ENCODE assay signal across 1 cellular context in the genomic region with DNA sequence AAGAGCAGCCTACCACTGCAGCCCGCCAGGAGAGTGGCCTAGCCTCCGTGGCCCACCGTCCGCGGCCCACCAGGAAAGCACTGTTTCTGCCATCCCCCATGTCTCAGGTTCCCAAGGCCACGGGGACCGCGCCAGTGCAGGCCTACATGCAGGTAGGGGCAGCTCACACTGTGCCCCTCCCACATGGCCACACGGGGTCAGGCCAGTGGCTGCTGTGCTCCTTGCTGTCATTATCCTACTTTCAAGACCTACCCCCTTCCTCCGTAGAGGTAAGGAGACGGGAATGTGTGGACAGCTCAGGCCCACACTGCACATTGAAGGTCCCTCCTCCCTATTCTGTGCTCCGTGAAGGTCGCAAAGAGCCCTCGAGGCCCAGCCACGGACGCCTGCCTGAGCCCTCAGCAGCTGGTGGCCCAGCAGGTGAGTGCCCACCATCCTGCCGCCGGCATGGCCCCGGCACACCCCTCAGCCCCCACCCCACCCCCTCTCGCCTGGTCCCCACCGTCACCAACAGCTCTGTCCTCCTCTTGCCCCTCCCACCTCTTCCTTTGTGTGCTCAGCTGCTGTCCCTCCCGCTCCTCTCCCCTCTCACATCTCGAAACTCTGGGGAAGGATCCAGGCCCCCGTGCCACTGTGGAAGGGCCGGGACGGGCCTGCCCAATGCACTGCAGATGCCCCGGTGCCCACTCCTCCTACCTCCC.
TF ChIP-seq lines count a peak whose summit lies in the region.

No MANE protein-coding gene starts in this region.

TF ChIP-seq in HCT116, 20 proteins besides CTCF, POLR2A, EP300 and RAD21:
- TF ChIP-seq JUND (IDR thresholded peaks at IDR 0.05): no peak
